In the genomic region with DNA sequence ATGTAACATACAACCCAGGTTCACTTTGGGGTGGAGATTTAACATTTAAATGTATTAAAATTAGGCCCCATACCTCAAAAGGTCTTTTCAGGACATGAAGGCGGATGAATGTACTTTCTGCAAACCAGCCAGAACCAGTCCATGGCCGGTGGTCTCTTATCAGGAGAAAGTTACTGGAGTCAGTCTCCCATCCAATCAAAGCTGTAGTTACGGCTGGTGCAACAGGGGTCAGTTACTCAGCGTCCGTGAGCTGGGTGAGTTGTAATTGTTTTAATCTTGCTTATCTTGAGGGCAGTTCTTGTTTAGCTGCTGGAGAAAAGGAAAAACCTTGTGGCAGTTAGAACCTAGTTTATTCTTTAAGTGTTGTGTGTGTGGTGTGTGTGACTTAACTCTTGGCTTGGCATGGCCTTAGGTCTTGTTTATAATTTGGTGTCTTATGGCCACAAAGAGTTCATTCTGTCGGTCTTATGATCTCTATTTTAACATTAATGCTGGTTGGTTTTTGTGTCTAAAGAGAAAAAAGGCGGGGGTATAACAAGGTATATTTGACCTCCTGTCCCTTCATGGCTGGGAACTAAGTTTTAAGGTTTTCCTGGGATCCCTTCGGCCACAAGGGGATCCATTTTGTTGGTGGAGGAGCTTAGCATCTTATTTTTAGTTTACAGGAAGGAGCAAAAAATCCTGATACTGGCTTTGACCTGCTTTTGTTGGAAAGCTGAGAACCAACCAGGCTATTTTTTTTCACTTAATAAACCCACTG, we compare ENCODE assay signal across 1 cellular context.
TF ChIP-seq lines count a peak whose summit lies in the region.

No MANE protein-coding gene starts in this region.

TF ChIP-seq in K562, 482 proteins besides CTCF, POLR2A, EP300 and RAD21 (continued from another document and continues in another):
- TF ChIP-seq, protein P1, sequence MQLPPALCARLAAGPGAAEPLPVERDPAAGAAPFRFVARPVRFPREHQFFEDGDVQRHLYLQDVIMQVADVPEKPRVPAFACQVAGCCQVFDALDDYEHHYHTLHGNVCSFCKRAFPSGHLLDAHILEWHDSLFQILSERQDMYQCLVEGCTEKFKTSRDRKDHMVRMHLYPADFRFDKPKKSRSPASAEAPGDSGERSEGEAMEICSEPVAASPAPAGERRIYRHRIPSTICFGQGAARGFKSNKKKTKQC (CRISPR knock-in tag; IDR thresholded peaks at IDR 0.05), result no peak
- TF ChIP-seq ZSCAN29 (IDR thresholded peaks at IDR 0.05) (no peak), ZNF197 (CRISPR knock-in tag; IDR thresholded peaks at IDR 0.05; ENCODE audit: low read depth) (peak; percentile 54), ZNF644 (tag; IDR thresholded peaks at IDR 0.05; ENCODE audit: low read depth) (peak; percentile 68), JUNB (CRISPR knock-in tag; conservative IDR thresholded peaks at IDR 0.05) (no peak), FOSL1 (tag; conservative IDR thresholded peaks at IDR 0.05) (peak; percentile 80), NR2C1 (IDR thresholded peaks at IDR 0.05) (0 out of 2 replicates have a peak, but pooled peaks have one; percentile 19), NR2C1 (tag; IDR thresholded peaks at IDR 0.05) (peak; percentile 21; the same call in 1 of the 2 replicates), IFI16 (CRISPR knock-in tag; IDR thresholded peaks at IDR 0.05) (no peak), JUN (IDR thresholded peaks at IDR 0.05; ENCODE audit: borderline replicate concordance, low read depth, low read length) (peak; percentile 48; the same call in 1 of the 2 replicates), JUN (CRISPR knock-in tag; IDR thresholded peaks at IDR 0.05; ENCODE audit: borderline replicate concordance) (no peak), TAF7 (tag; IDR thresholded peaks at IDR 0.05) (peak; percentile 77), TGIF2 (CRISPR knock-in tag; IDR thresholded peaks at IDR 0.05) (no peak), RBM15 (IDR thresholded peaks at IDR 0.05; ENCODE audit: insufficient read depth, low read length) (no peak), RCOR1 (IDR thresholded peaks at IDR 0.05; ENCODE audit: borderline replicate concordance in 1 of 2, low read depth in 2 of 2, low read length in 2 of 2) (peak; percentile 33 to 75; a peak in 2 of 4 replicates), ZNF695 (CRISPR knock-in tag; IDR thresholded peaks at IDR 0.05) (no peak), PHB (CRISPR knock-in tag; IDR thresholded peaks at IDR 0.05) (no peak), POLR2B (IDR thresholded peaks at IDR 0.05; ENCODE audit: low read depth, partially characterized antibody) (peak; percentile 95), GATAD2B (IDR thresholded peaks at IDR 0.05; ENCODE audit: borderline replicate concordance) (peak; percentile 53; the same call in 1 of the 2 replicates), JUND (IDR thresholded peaks at IDR 0.05; ENCODE audit: borderline replicate concordance, low read depth, low read length) (peak; percentile 81), JUND (tag; IDR thresholded peaks at IDR 0.05; ENCODE audit: borderline replicate concordance, low read depth, low read length) (peak; percentile 84; the same call in 2 of the 3 replicates), ZFP1 (CRISPR knock-in tag; IDR thresholded peaks at IDR 0.05) (no peak), CC2D1A (IDR thresholded peaks at IDR 0.05) (peak; percentile 52; the same call in 1 of the 2 replicates), ZNF184 (CRISPR knock-in tag; IDR thresholded peaks at IDR 0.05) (no peak), THRAP3 (IDR thresholded peaks at IDR 0.05; ENCODE audit: borderline replicate concordance) (no peak), CEBPB (tag; IDR thresholded peaks at IDR 0.05) (peak; percentile 86)
- TF ChIP-seq, protein P2, sequence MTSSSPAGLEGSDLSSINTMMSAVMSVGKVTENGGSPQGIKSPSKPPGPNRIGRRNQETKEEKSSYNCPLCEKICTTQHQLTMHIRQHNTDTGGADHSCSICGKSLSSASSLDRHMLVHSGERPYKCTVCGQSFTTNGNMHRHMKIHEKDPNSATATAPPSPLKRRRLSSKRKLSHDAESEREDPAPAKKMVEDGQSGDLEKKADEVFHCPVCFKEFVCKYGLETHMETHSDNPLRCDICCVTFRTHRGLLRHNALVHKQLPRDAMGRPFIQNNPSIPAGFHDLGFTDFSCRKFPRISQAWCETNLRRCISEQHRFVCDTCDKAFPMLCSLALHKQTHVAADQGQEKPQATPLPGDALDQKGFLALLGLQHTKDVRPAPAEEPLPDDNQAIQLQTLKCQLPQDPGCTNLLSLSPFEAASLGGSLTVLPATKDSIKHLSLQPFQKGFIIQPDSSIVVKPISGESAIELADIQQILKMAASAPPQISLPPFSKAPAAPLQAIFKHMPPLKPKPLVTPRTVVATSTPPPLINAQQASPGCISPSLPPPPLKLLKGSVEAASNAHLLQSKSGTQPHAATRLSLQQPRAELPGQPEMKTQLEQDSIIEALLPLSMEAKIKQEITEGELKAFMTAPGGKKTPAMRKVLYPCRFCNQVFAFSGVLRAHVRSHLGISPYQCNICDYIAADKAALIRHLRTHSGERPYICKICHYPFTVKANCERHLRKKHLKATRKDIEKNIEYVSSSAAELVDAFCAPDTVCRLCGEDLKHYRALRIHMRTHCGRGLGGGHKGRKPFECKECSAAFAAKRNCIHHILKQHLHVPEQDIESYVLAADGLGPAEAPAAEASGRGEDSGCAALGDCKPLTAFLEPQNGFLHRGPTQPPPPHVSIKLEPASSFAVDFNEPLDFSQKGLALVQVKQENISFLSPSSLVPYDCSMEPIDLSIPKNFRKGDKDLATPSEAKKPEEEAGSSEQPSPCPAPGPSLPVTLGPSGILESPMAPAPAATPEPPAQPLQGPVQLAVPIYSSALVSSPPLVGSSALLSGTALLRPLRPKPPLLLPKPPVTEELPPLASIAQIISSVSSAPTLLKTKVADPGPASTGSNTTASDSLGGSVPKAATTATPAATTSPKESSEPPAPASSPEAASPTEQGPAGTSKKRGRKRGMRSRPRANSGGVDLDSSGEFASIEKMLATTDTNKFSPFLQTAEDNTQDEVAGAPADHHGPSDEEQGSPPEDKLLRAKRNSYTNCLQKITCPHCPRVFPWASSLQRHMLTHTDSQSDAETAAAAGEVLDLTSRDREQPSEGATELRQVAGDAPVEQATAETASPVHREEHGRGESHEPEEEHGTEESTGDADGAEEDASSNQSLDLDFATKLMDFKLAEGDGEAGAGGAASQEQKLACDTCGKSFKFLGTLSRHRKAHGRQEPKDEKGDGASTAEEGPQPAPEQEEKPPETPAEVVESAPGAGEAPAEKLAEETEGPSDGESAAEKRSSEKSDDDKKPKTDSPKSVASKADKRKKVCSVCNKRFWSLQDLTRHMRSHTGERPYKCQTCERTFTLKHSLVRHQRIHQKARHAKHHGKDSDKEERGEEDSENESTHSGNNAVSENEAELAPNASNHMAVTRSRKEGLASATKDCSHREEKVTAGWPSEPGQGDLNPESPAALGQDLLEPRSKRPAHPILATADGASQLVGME (CRISPR knock-in tag; IDR thresholded peaks at IDR 0.05), result no peak
- TF ChIP-seq, protein P3, sequence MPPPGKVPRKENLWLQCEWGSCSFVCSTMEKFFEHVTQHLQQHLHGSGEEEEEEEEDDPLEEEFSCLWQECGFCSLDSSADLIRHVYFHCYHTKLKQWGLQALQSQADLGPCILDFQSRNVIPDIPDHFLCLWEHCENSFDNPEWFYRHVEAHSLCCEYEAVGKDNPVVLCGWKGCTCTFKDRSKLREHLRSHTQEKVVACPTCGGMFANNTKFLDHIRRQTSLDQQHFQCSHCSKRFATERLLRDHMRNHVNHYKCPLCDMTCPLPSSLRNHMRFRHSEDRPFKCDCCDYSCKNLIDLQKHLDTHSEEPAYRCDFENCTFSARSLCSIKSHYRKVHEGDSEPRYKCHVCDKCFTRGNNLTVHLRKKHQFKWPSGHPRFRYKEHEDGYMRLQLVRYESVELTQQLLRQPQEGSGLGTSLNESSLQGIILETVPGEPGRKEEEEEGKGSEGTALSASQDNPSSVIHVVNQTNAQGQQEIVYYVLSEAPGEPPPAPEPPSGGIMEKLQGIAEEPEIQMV (tag; conservative IDR thresholded peaks at IDR 0.05; ENCODE audit: low read depth), result peak; percentile 85
- TF ChIP-seq, protein P4, sequence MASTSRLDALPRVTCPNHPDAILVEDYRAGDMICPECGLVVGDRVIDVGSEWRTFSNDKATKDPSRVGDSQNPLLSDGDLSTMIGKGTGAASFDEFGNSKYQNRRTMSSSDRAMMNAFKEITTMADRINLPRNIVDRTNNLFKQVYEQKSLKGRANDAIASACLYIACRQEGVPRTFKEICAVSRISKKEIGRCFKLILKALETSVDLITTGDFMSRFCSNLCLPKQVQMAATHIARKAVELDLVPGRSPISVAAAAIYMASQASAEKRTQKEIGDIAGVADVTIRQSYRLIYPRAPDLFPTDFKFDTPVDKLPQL (IDR thresholded peaks at IDR 0.05; ENCODE audit: extremely low read depth, insufficient read length), result no peak
- TF ChIP-seq, protein P5, sequence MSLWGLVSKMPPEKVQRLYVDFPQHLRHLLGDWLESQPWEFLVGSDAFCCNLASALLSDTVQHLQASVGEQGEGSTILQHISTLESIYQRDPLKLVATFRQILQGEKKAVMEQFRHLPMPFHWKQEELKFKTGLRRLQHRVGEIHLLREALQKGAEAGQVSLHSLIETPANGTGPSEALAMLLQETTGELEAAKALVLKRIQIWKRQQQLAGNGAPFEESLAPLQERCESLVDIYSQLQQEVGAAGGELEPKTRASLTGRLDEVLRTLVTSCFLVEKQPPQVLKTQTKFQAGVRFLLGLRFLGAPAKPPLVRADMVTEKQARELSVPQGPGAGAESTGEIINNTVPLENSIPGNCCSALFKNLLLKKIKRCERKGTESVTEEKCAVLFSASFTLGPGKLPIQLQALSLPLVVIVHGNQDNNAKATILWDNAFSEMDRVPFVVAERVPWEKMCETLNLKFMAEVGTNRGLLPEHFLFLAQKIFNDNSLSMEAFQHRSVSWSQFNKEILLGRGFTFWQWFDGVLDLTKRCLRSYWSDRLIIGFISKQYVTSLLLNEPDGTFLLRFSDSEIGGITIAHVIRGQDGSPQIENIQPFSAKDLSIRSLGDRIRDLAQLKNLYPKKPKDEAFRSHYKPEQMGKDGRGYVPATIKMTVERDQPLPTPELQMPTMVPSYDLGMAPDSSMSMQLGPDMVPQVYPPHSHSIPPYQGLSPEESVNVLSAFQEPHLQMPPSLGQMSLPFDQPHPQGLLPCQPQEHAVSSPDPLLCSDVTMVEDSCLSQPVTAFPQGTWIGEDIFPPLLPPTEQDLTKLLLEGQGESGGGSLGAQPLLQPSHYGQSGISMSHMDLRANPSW (CRISPR knock-in tag; IDR thresholded peaks at IDR 0.05), result no peak
- TF ChIP-seq, protein P6, sequence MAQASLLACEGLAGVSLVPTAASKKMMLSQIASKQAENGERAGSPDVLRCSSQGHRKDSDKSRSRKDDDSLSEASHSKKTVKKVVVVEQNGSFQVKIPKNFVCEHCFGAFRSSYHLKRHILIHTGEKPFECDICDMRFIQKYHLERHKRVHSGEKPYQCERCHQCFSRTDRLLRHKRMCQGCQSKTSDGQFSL (CRISPR knock-in tag; IDR thresholded peaks at IDR 0.05), result no peak
- TF ChIP-seq, protein P6 (tag; IDR thresholded peaks at IDR 0.05), result no peak
- TF ChIP-seq, protein P7, sequence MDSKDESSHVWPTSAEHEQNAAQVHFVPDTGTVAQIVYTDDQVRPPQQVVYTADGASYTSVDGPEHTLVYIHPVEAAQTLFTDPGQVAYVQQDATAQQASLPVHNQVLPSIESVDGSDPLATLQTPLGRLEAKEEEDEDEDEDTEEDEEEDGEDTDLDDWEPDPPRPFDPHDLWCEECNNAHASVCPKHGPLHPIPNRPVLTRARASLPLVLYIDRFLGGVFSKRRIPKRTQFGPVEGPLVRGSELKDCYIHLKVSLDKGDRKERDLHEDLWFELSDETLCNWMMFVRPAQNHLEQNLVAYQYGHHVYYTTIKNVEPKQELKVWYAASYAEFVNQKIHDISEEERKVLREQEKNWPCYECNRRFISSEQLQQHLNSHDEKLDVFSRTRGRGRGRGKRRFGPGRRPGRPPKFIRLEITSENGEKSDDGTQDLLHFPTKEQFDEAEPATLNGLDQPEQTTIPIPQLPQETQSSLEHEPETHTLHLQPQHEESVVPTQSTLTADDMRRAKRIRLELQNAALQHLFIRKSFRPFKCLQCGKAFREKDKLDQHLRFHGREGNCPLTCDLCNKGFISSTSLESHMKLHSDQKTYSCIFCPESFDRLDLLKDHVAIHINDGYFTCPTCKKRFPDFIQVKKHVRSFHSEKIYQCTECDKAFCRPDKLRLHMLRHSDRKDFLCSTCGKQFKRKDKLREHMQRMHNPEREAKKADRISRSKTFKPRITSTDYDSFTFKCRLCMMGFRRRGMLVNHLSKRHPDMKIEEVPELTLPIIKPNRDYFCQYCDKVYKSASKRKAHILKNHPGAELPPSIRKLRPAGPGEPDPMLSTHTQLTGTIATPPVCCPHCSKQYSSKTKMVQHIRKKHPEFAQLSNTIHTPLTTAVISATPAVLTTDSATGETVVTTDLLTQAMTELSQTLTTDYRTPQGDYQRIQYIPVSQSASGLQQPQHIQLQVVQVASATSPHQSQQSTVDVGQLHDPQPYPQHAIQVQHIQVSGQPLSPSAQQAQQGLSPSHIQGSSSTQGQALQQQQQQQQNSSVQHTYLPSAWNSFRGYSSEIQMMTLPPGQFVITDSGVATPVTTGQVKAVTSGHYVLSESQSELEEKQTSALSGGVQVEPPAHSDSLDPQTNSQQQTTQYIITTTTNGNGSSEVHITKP (IDR thresholded peaks at IDR 0.05; ENCODE audit: partially characterized antibody), result peak; percentile 23
- TF ChIP-seq, protein P8, sequence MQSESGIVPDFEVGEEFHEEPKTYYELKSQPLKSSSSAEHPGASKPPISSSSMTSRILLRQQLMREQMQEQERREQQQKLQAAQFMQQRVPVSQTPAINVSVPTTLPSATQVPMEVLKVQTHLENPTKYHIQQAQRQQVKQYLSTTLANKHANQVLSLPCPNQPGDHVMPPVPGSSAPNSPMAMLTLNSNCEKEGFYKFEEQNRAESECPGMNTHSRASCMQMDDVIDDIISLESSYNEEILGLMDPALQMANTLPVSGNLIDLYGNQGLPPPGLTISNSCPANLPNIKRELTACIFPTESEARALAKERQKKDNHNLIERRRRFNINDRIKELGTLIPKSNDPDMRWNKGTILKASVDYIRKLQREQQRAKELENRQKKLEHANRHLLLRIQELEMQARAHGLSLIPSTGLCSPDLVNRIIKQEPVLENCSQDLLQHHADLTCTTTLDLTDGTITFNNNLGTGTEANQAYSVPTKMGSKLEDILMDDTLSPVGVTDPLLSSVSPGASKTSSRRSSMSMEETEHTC (IDR thresholded peaks at IDR 0.05), result 0 out of 2 replicates have a peak, but pooled peaks have one; percentile 5
- TF ChIP-seq, protein P9, sequence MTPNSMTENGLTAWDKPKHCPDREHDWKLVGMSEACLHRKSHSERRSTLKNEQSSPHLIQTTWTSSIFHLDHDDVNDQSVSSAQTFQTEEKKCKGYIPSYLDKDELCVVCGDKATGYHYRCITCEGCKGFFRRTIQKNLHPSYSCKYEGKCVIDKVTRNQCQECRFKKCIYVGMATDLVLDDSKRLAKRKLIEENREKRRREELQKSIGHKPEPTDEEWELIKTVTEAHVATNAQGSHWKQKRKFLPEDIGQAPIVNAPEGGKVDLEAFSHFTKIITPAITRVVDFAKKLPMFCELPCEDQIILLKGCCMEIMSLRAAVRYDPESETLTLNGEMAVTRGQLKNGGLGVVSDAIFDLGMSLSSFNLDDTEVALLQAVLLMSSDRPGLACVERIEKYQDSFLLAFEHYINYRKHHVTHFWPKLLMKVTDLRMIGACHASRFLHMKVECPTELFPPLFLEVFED (CRISPR knock-in tag; conservative IDR thresholded peaks at IDR 0.05), result no peak
- TF ChIP-seq, protein P10, sequence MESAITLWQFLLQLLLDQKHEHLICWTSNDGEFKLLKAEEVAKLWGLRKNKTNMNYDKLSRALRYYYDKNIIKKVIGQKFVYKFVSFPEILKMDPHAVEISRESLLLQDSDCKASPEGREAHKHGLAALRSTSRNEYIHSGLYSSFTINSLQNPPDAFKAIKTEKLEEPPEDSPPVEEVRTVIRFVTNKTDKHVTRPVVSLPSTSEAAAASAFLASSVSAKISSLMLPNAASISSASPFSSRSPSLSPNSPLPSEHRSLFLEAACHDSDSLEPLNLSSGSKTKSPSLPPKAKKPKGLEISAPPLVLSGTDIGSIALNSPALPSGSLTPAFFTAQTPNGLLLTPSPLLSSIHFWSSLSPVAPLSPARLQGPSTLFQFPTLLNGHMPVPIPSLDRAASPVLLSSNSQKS (CRISPR knock-in tag; IDR thresholded peaks at IDR 0.05), result no peak
